18 cellular contexts compared by ENCODE assay signal in the genomic region with DNA sequence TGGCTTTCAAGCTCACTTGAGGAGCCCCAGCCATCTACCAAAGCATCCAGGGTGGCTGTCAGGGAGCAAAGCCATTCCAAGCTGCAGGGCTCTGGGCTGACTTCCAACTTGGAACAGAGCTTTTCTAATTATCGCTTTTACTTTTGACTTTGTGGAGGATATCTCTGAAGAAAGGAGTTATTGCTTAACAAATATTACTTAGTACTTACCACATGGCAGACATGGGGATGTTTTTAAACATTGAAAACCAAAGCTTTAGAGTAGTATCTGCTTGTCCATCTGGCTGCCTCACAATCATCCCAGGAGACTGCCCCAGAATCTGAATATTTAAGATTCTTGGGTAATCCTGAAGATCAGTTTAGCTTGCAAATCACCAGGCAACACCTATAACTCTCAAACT. TPM values are rescaled to one million over a fixed set of nuclear protein-coding genes. Genes with fewer than 3 reads are reported as not detected.
DNase-seq lines count a peak whose midpoint lies in the region; FAIRE-seq and TF ChIP-seq lines count a peak whose summit lies in the region.
"Had no signal": no experiment of that assay in that cellular context is flagged by ENCODE, and none has a peak within 500 bp of the region (broad histone marks: within the 10 kb centered on the region; RNA-seq: fewer than 3 reads in every experiment).

No MANE protein-coding gene starts in this region.

- H3K27me3 ChIP-seq in bronchial epithelial cell (ENCODE audit: control insufficient read depth, insufficient read depth, low read length) = no peaks in the 10 kb centered on the region
- H3K27me3 ChIP-seq: BLaER1 had no signal

- no peaks in the 10 kb centered on the region for H3K36me3 ChIP-seq in bronchial epithelial cell (ENCODE audit: control insufficient read depth, insufficient read depth, low read length)
- H3K36me3 ChIP-seq: BLaER1 had no signal

- no peak for TF ChIP-seq CTCF in AG04449 (IDR thresholded peaks at IDR 0.05; ENCODE audit: insufficient read depth, low read length, missing control alignments)
- TF ChIP-seq CTCF in bronchial epithelial cell (IDR thresholded peaks at IDR 0.05; ENCODE audit: insufficient read depth, low read length, severe bottlenecking) = no peak
- TF ChIP-seq CTCF in type B pancreatic cell (conservative IDR thresholded peaks at IDR 0.05) = no peak
- no peak for TF ChIP-seq CTCF in lower leg skin (IDR thresholded peaks at IDR 0.05)

- whole genome bisulfite sequencing in lower leg skin, 2 donors = 31 to 33% methylated on average over 1 of the region's 1 CpG

- H3K27ac Mint-ChIP-seq in type B pancreatic cell = no peak overlapping the region
- H3K27ac Mint-ChIP-seq: activated CD4-positive, alpha-beta memory T cell treated with anti-CD3 and anti-CD28 coated beads, Interleukin-2, amount 10 ng/mL, durations not matched to agents 7 days and 5 days; dendritic cell treated with granulocyte-macrophage colony-stimulating factor and Interleukin-4, amounts not matched to agents 40 ng/mL and 50 ng/mL, for 4 days had no signal

- H3K4me3 ChIP-seq in AG04449 (ENCODE audit: low read depth, low read length) (no peak overlapping the region), bronchial epithelial cell (ENCODE audit: low read depth, low read length) (no peak overlapping the region), lower leg skin (ENCODE audit: low read depth, poor library complexity, severe bottlenecking) (no peak overlapping the region)
- H3K4me3 ChIP-seq: BLaER1 had no signal

- TF ChIP-seq POLR2A in lower leg skin (IDR thresholded peaks at IDR 0.05) = no peak

- H3K9me3 Mint-ChIP-seq in type B pancreatic cell = peaks cover 4% of the 10 kb centered on the region
- H3K9me3 Mint-ChIP-seq: activated CD4-positive, alpha-beta memory T cell treated with anti-CD3 and anti-CD28 coated beads, Interleukin-2, amount 10 ng/mL, durations not matched to agents 7 days and 5 days; dendritic cell treated with granulocyte-macrophage colony-stimulating factor and Interleukin-4, amounts not matched to agents 40 ng/mL and 50 ng/mL, for 4 days had no signal

- H3K36me3 Mint-ChIP-seq in type B pancreatic cell = peaks cover 5% of the 10 kb centered on the region

- FAIRE-seq in bronchial epithelial cell (lab: Jason Lieb, UNC) = no peak

- POLR2A ChIA-PET in AG04449 (lab: Yijun Ruan, JAX) = interaction anchor here (0.5 kb wide), 1 partner anchor 13 kb away, joined by 3 read pairs; no protein-coding TSS in a partner anchor

- no peaks in the 10 kb centered on the region for H3K27me3 Mint-ChIP-seq in type B pancreatic cell
- H3K27me3 Mint-ChIP-seq: activated CD4-positive, alpha-beta memory T cell treated with anti-CD3 and anti-CD28 coated beads, Interleukin-2, amount 10 ng/mL, durations not matched to agents 7 days and 5 days had no signal

- peaks cover 43% of the 10 kb centered on the region for H3K4me1 Mint-ChIP-seq in type B pancreatic cell (ENCODE audit: unreplicated experiment)

- H3K4me3 Mint-ChIP-seq in type B pancreatic cell = no peak overlapping the region
- H3K4me3 Mint-ChIP-seq: activated CD4-positive, alpha-beta memory T cell treated with anti-CD3 and anti-CD28 coated beads, Interleukin-2, amount 10 ng/mL, durations not matched to agents 7 days and 5 days; dendritic cell treated with granulocyte-macrophage colony-stimulating factor and Interleukin-4, amounts not matched to agents 40 ng/mL and 50 ng/mL, for 4 days had no signal

- DNase-seq in AG04449 (ENCODE audit: low read depth, low spot score) = peak; percentile 70
- peak; percentile 74 for DNase-seq in GM04503 (ENCODE audit: low read depth)
- peak; percentile 45 for DNase-seq in bronchial epithelial cell (ENCODE audit: low read depth)
- peak; percentile 91 for DNase-seq in iris pigment epithelial cell (ENCODE audit: low read depth)
- no peak for DNase-seq in type B pancreatic cell (ENCODE audit: extremely low spot score, unreplicated experiment)
- DNase-seq in lower leg skin (ENCODE audit: low spot score in 2 of 2) = no peak
- no peak for DNase-seq in NK-92 (lab: John Stamatoyannopoulos, UW; ENCODE audit: unreplicated experiment)
- DNase-seq in cortex of kidney (lab: John Stamatoyannopoulos, UW) = no peak
- DNase-seq: activated CD4-positive, alpha-beta memory T cell treated with anti-CD3 and anti-CD28 coated beads, Interleukin-2, amount 10 ng/mL, durations not matched to agents 7 days and 5 days; DMS153; KG1; NCI-H1417; NCI-H510A; OCI-M1; posterior cingulate gyrus had no signal

- intact Hi-C loops in lower leg skin (cut with DNase I; ENCODE audit: low total_unique reads) = no loop called here

- CTCF ChIA-PET in AG04449 (lab: Yijun Ruan, JAX) = interaction anchor here (1.7 to 3.2 kb wide), 7 partner anchors 8 to 292 kb away, joined by 6 to 33 read pairs (median 10); no protein-coding TSS in a partner anchor

RNA-seq across cellular contexts. Expression of gene TAGLN3, which starts 8.9 kb away (rescaled TPM):
- total RNA-seq in bronchial epithelial cell (0.77 and 1.8 TPM in 2 replicates), type B pancreatic cell (ENCODE audit: low replicate concordance) (4.8 and 14.8 TPM in 2 replicates), lower leg skin (under 1 TPM in 2 of 4 donors, not detected in 2; 0.37 to 0.68 TPM)
- total RNA-seq: left lobe of liver had no signal

RNA-seq across cellular contexts. Expression of gene TMPRSS7, which starts 26.9 kb away (rescaled TPM):
- total RNA-seq in bronchial epithelial cell (under 0.01 and 0.13 TPM in 2 replicates), type B pancreatic cell (ENCODE audit: low replicate concordance) (0.48 TPM in 1 of 2 replicates, not detected in the other), lower leg skin (under 1 TPM in 3 of 4 donors, not detected in 1; 0.23 to 0.34 (median 0.29) TPM)
- total RNA-seq: activated CD4-positive, alpha-beta memory T cell treated with anti-CD3 and anti-CD28 coated beads, Interleukin-2, amount 10 ng/mL, durations not matched to agents 7 days and 5 days; left lobe of liver had no signal

RNA-seq across cellular contexts. Expression of gene ABHD10, which starts 28.8 kb away (rescaled TPM):
- 22.6 and 28.9 TPM in 2 replicates for total RNA-seq in bronchial epithelial cell
- 32.7 and 40.2 TPM in 2 replicates for total RNA-seq in type B pancreatic cell (ENCODE audit: low replicate concordance)
- total RNA-seq in lower leg skin = 10 to 100 TPM; 13.2 to 21.7 (median 16.8) TPM

Comparison
In these comparisons a context has a peak if more than half of its experiments do, and no peak if none do; other contexts are left out.
1. DNase-seq: peak in AG04449 (single experiment), GM04503 (single experiment), bronchial epithelial cell (single experiment) and iris pigment epithelial cell (single experiment); none in type B pancreatic cell (single experiment), lower leg skin (0 of 2), NK-92 (single experiment) and cortex of kidney (single experiment).